In genomic region chrX:21959362-21960051, GRCh38 we compare ENCODE assay signal across 13 cellular contexts. TPM values are rescaled to one million over a fixed set of nuclear protein-coding genes. Genes with fewer than 3 reads are reported as not detected.
A peak's percentile ranks its signal among the peaks of the same experiment; 100 is the strongest.
DNase-seq lines count a peak whose midpoint lies in the region; ATAC-seq and TF ChIP-seq lines count a peak whose summit lies in the region.
"Had no signal": no experiment of that assay in that cellular context is flagged by ENCODE, and none has a peak within 500 bp of the region (broad histone marks: within the 10 kb centered on the region; RNA-seq: fewer than 3 reads in every experiment).

No MANE protein-coding gene starts in this region.

- H3K36me3 ChIP-seq in mesodermal cell (ENCODE audit: control insufficient read depth, insufficient read depth, low read length): peaks cover 21% of the 10 kb centered on the region

- POLR2A ChIA-PET in RWPE1 (lab: Yijun Ruan, JAX; ENCODE audit: low non-redundant PET): no interaction called here

- DNase-seq in GM12865 (ENCODE audit: low read depth) (peak; percentile 13), HuH-7.5 (ENCODE audit: low spot score) (no peak), RWPE1 (ENCODE audit: low spot score) (no peak), GM10266 (ENCODE audit: extremely low spot score) (no peak)
- DNase-seq: activated CD4-positive, alpha-beta memory T cell treated with anti-CD3 and anti-CD28 coated beads, Interleukin-2, amount 10 ng/mL, durations not matched to agents 7 days and 5 days; NCI-H2171 treated with DMSO at 0.1 percent for 48 hours; retina had no signal

- H3K4me3 ChIP-seq in GM12865 (ENCODE audit: low read depth, low read length): no peak overlapping the region
- no peak overlapping the region for H3K4me3 ChIP-seq in mesodermal cell (ENCODE audit: extremely low read depth, insufficient read depth, low read length, poor library complexity, severe bottlenecking)
- H3K4me3 ChIP-seq: coronary artery had no signal

- ATAC-seq in GM21576 (IDR thresholded peaks at IDR 0.05; ENCODE audit: unreplicated experiment) (peak; percentile 34), SK-N-SH treated with all-trans-retinoic acid at 6 μM for 48 hours (peak; percentile 46), GM19463 (IDR thresholded peaks at IDR 0.05; ENCODE audit: unreplicated experiment) (no peak)
- ATAC-seq: activated naive CD4-positive, alpha-beta T cell treated with anti-CD3 and anti-CD28 coated beads, Interleukin-2, amount 50 U/mL, for 72 hours had no signal

- CTCF ChIA-PET in RWPE1 (lab: Yijun Ruan, JAX): interaction anchor here (0.6 kb wide), 1 partner anchor 1097 kb away, joined by 3 read pairs; no protein-coding TSS in a partner anchor

- H3K4me1 ChIP-seq in mesodermal cell (ENCODE audit: control insufficient read depth, insufficient read depth, low read length, poor library complexity, severe bottlenecking): peaks cover 17% of the 10 kb centered on the region

- peak overlapping the region; percentile 1 for H3K27ac ChIP-seq in mesodermal cell (ENCODE audit: low read depth, low read length, severe bottlenecking)
- H3K27ac ChIP-seq in RWPE1: no peak overlapping the region
- H3K27ac ChIP-seq: coronary artery had no signal

- TF ChIP-seq CTCF in GM12865 (IDR thresholded peaks at IDR 0.05; ENCODE audit: insufficient read depth, low read depth, low read length, missing control alignments) (no peak), RWPE1 (conservative IDR thresholded peaks at IDR 0.05; ENCODE audit: low read depth) (no peak), GM10266 (IDR thresholded peaks at IDR 0.05; ENCODE audit: control insufficient read depth, insufficient read depth, low read depth, missing control alignments) (no peak)

- no peaks in the 10 kb centered on the region for H3K9me3 ChIP-seq in mesodermal cell (ENCODE audit: control insufficient read depth, low read length)

- WGBS in mesodermal cell (ENCODE audit: insufficient coverage in 2 of 2), 2 experiments: 75 to 100% methylated on average over 1 to 3 of the region's 12 CpGs

TF ChIP-seq in SK-N-SH treated with all-trans-retinoic acid at 6 μM for 48 hours, 23 proteins besides CTCF, POLR2A, EP300 and RAD21:
- no peak for TF ChIP-seq POU6F1 (CRISPR knock-in tag; IDR thresholded peaks at IDR 0.05; ENCODE audit: borderline replicate concordance, low read depth)
- no peak for TF ChIP-seq CSRNP3 (CRISPR knock-in tag; IDR thresholded peaks at IDR 0.05)
- no peak for TF ChIP-seq TOX (CRISPR knock-in tag; IDR thresholded peaks at IDR 0.05; ENCODE audit: borderline replicate concordance)
- no peak for TF ChIP-seq OSR1 (CRISPR knock-in tag; IDR thresholded peaks at IDR 0.05)
- no peak for TF ChIP-seq PATZ1 (CRISPR knock-in tag; IDR thresholded peaks at IDR 0.05; ENCODE audit: borderline replicate concordance)
- TF ChIP-seq ZNF70 (CRISPR knock-in tag; IDR thresholded peaks at IDR 0.05): no peak
- TF ChIP-seq ESRRG (CRISPR knock-in tag; IDR thresholded peaks at IDR 0.05): no peak
- TF ChIP-seq ZNF565 (CRISPR knock-in tag; conservative IDR thresholded peaks at IDR 0.05; ENCODE audit: low read depth): no peak
- no peak for TF ChIP-seq ARNTL (CRISPR knock-in tag; IDR thresholded peaks at IDR 0.05; ENCODE audit: borderline replicate concordance, low read depth)

RNA-seq across cellular contexts. Expression of gene SMS, which starts 19.0 kb away (rescaled TPM):
- polyA plus RNA-seq in mesodermal cell (2013, experiment 1 of 2): 141 TPM
- 153 TPM for polyA plus RNA-seq in mesodermal cell (2013, experiment 2 of 2)
